Comparison of ENCODE assay signal across 1 cellular context in the genomic region with DNA sequence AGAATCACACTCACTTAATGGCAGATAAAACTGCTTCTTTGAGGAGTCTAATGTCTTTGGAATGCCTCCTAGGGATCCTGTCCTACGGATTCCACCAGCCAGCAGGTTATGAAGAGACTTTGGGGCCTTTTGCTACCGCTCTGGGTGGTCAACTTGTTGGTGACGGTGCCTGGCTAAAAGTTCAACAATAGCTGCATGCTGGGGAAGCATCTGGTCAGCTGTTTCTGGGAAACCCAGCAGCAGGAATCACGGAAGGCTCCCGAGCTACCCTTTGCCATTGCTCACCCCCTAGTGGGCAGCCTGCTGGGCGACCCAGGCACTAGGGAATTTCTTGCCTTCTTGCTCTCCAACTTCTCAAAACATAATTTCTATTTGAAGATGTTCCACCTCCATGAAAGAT.
TF ChIP-seq lines count a peak whose summit lies in the region.

No MANE protein-coding gene starts in this region.

TF ChIP-seq in GM23338, 12 proteins besides CTCF, POLR2A, EP300 and RAD21 (continued from another document):
- peak; percentile 92 for TF ChIP-seq ZNF462 (CRISPR knock-in tag; IDR thresholded peaks at IDR 0.05)
